ENCODE assay signal across 30 cellular contexts in the genomic region with DNA sequence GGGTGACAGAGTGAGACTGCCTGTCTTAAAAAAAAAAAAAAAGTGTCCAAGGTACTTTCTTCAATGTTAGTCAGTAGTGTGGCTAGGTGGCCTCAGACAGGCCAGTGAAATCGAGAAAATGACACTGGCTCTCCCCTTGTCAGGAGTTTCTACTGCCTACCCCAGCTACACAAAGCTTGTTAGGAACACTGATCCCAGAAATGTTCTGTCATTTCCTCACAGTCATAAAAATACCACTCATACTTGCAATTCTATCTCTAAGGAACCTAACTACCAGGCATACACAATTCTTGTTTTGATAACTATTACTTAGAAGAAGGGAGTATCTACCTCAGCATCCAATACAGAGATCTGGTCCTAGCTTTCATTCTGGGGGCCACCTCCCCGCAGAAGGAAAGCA. TPM values are rescaled to one million over a fixed set of nuclear protein-coding genes. Genes with fewer than 3 reads are reported as not detected.
DNase-seq lines count a peak whose midpoint lies in the region; ATAC-seq, FAIRE-seq and TF ChIP-seq lines count a peak whose summit lies in the region.
"Had no signal": no experiment of that assay in that cellular context is flagged by ENCODE, and none has a peak within 500 bp of the region (broad histone marks: within the 10 kb centered on the region; RNA-seq: fewer than 3 reads in every experiment).

No MANE protein-coding gene starts in this region.

- H3K4me3 ChIP-seq in astrocyte (ENCODE audit: insufficient read depth, low read depth, low read length): no peak overlapping the region
- H3K4me3 ChIP-seq: coronary artery, left lung, MG63, SJSA1 had no signal

- H3K4me3 Mint-ChIP-seq in astrocyte (ENCODE audit: unreplicated experiment): no peak overlapping the region
- H3K4me3 Mint-ChIP-seq: H9, type B pancreatic cell had no signal

- no peaks in the 10 kb centered on the region for H3K27me3 ChIP-seq in astrocyte (ENCODE audit: insufficient read depth, low read length)
- H3K27me3 ChIP-seq: left lung, MG63, SJSA1 had no signal

- FAIRE-seq in astrocyte (lab: Jason Lieb, UNC): no peak
- FAIRE-seq: GM18507 had no signal

- DNase-seq in AG08395 (ENCODE audit: low spot score): peak; percentile 48
- DNase-seq in EH (ENCODE audit: low read depth): peak; percentile 80
- DNase-seq in astrocyte (ENCODE audit: low read depth): peak; percentile 7
- DNase-seq in mesenteric fat pad (ENCODE audit: low spot score): peak; percentile 16
- DNase-seq in activated gamma-delta T cell treated with Interleukin-2 at 50 U/mL for 16 hours: no peak
- DNase-seq in NCI-H1105 treated with DMSO at 0.1 percent for 48 hours (lab: John Stamatoyannopoulos, UW): no peak
- DNase-seq in foreskin melanocyte: no peak
- DNase-seq: ACHN; activated CD4-positive, CD25-positive, alpha-beta regulatory T cell treated with anti-CD3 and anti-CD28 coated beads, Interleukin-2, amount 50 U/mL, for 72 hours; anterior cingulate cortex; DMS79; H9; KG1; left lung; MG63; naive B cell; NCI-H1417; NCI-H2029 treated with DMSO at 0.1 percent for 48 hours; NCI-H345; NCI-H774; nucleus accumbens; T-helper 1 cell had no signal

- H3K27ac Mint-ChIP-seq in astrocyte (ENCODE audit: unreplicated experiment): peak overlapping the region; percentile 89
- H3K27ac Mint-ChIP-seq: H9, type B pancreatic cell had no signal

- peaks cover 56% of the 10 kb centered on the region for H3K36me3 ChIP-seq in astrocyte (ENCODE audit: insufficient read depth, low read length)

- H4K20me1 ChIP-seq in astrocyte (ENCODE audit: insufficient read depth, low read length): peaks cover 25% of the 10 kb centered on the region

- peaks cover 23% of the 10 kb centered on the region for H3K36me3 Mint-ChIP-seq in astrocyte (ENCODE audit: low read depth, unreplicated experiment)

- no peak overlapping the region for H3K27ac ChIP-seq in astrocyte (ENCODE audit: low read depth, low read length)
- H3K27ac ChIP-seq: C4-2B, coronary artery, left lung, SJSA1 had no signal

- H3K4me1 Mint-ChIP-seq in astrocyte (ENCODE audit: low read depth, unreplicated experiment): peaks cover 3% of the 10 kb centered on the region
- H3K4me1 Mint-ChIP-seq: H9 had no signal

- H3K27me3 Mint-ChIP-seq in astrocyte (ENCODE audit: low read depth, unreplicated experiment): no peaks in the 10 kb centered on the region
- H3K27me3 Mint-ChIP-seq: naive B cell, type B pancreatic cell had no signal

- TF ChIP-seq CTCF in astrocyte (IDR thresholded peaks at IDR 0.05; ENCODE audit: insufficient read depth, low read depth, low read length): no peak

- H3K79me2 ChIP-seq in astrocyte (ENCODE audit: insufficient read depth, low read length): peaks cover 4% of the 10 kb centered on the region

- H3K9me3 Mint-ChIP-seq in astrocyte (ENCODE audit: unreplicated experiment): no peaks in the 10 kb centered on the region
- H3K9me3 Mint-ChIP-seq: H9, type B pancreatic cell had no signal

- no peaks in the 10 kb centered on the region for H3K9me3 ChIP-seq in astrocyte (ENCODE audit: insufficient read depth, low read depth, low read length)
- H3K9me3 ChIP-seq: left lung, MG63, SJSA1 had no signal

- H3K9ac ChIP-seq in astrocyte (ENCODE audit: low read length): no peak overlapping the region

- H3K4me1 ChIP-seq in astrocyte (ENCODE audit: insufficient read depth, low read length): no peaks in the 10 kb centered on the region
- H3K4me1 ChIP-seq: left lung, SJSA1 had no signal

- H3K4me2 ChIP-seq in astrocyte (ENCODE audit: low read length): no peak overlapping the region

- ATAC-seq in HG02885 (IDR thresholded peaks at IDR 0.05; ENCODE audit: poor library complexity, unreplicated experiment): no peak
- ATAC-seq: left lung had no signal

- no peak overlapping the region for H2AFZ ChIP-seq in astrocyte (ENCODE audit: low read depth, low read length)

RNA-seq across cellular contexts. Expression of a gene that starts 31.3 kb away (rescaled TPM):
- total RNA-seq in astrocyte (153 and 160 TPM in 2 replicates), mesenteric fat pad (122 TPM)

RNA-seq across cellular contexts. Expression of a gene that starts 33.9 kb away (rescaled TPM):
- total RNA-seq in astrocyte: 0.48 and 0.55 TPM in 2 replicates
- total RNA-seq in mesenteric fat pad: 8.4 TPM
- total RNA-seq: pulmonary artery endothelial cell, RPMI7951, SJSA1 had no signal

RNA-seq across cellular contexts. Expression of a gene that starts 41.3 kb away (rescaled TPM):
- total RNA-seq in astrocyte (69.0 and 74.0 TPM in 2 replicates), mesenteric fat pad (63.3 TPM)

Comparison
In these comparisons a context has a peak if more than half of its experiments do, and no peak if none do; other contexts are left out.
1. DNase-seq: peak in AG08395 (single experiment), EH (single experiment), astrocyte (single experiment) and mesenteric fat pad (single experiment); none in activated gamma-delta T cell treated with Interleukin-2 at 50 U/mL for 16 hours (single experiment), NCI-H1105 treated with DMSO at 0.1 percent for 48 hours (single experiment) and foreskin melanocyte (single experiment).